Comparison of ENCODE assay signal across 18 cellular contexts in genomic region chr6:125923371-125923877, GRCh38. TPM values are rescaled to one million over a fixed set of nuclear protein-coding genes. Genes with fewer than 3 reads are reported as not detected.
DNase-seq lines count a peak whose midpoint lies in the region; ATAC-seq, FAIRE-seq and TF ChIP-seq lines count a peak whose summit lies in the region.
"Had no signal": no experiment of that assay in that cellular context is flagged by ENCODE, and none has a peak within 500 bp of the region (broad histone marks: within the 10 kb centered on the region; RNA-seq: fewer than 3 reads in every experiment).

No MANE protein-coding gene starts in this region.

- H2AFZ ChIP-seq in GM12878 (ENCODE audit: control insufficient read depth, low read depth, low read length) (no peak overlapping the region), HepG2 (ENCODE audit: low read length) (no peak overlapping the region)

- RAD21 ChIA-PET in GM12878 (lab: Charles Lee; ENCODE audit: unreplicated experiment): interaction anchor here (0.7 to 2.1 kb wide), 5 partner anchors 9 to 132 kb away, joined by 3 to 9 read pairs (median 4); partner anchors contain the start of gene HINT3

- no peak for FAIRE-seq in GM12878 (lab: Jason Lieb, UNC)
- no peak for FAIRE-seq in HepG2 (lab: Jason Lieb, UNC)
- FAIRE-seq: endothelial cell of umbilical vein, H54 had no signal

- H3K9ac ChIP-seq in GM12878 (ENCODE audit: control insufficient read depth, insufficient read depth, low read length): no peak overlapping the region
- H3K9ac ChIP-seq in HepG2 (ENCODE audit: insufficient read depth, low read depth, low read length): no peak overlapping the region

- ATAC-seq in GM12878 (no peak), HepG2 (no peak)
- ATAC-seq in naive thymus-derived CD8-positive, alpha-beta T cell: no peak
- ATAC-seq: left colon had no signal

- WGBS in GM12878 (ENCODE audit: insufficient coverage, insufficient replicate concordance, low lambda C conversion rate, missing lambda C conversion rate): 74% methylated on average over 4 of the region's 4 CpGs
- 91% methylated on average over 4 of the region's 4 CpGs for WGBS in HepG2 (ENCODE audit: low lambda C conversion rate)

- intact Hi-C loops in Calu3 (cut with micrococcal nuclease; ENCODE audit: unreplicated experiment): loop anchor here (5.0 kb wide), 1 partner anchor 66 kb away; no protein-coding TSS in a partner anchor
- intact Hi-C loops in GM12878 (cut with micrococcal nuclease; ENCODE audit: unreplicated experiment): no loop called here
- intact Hi-C loops in HepG2 (cut with micrococcal nuclease; ENCODE audit: unreplicated experiment): no loop called here

- BruUV-seq in Calu3 (replicated peaks; lab: Mats Ljungman, UMichigan) (no TSS peak), GM12878 (replicated peaks; lab: Mats Ljungman, UMichigan) (no TSS peak), HepG2 (replicated peaks; lab: Mats Ljungman, UMichigan) (no TSS peak)

- H3K36me3 ChIP-seq in GM12878 (ENCODE audit: control insufficient read depth in 2 of 2, insufficient read depth in 2 of 2, low read length in 1 of 2) (peaks cover 14 to 19% of the 10 kb centered on the region in 2 experiments), HepG2 (replicated peaks in 1 of 2; ENCODE audit: control insufficient read depth in 1 of 2, insufficient read depth in 2 of 2, low read length in 2 of 2) (peaks cover 27 to 56% of the 10 kb centered on the region in 2 experiments), MG63 (peaks cover 9% of the 10 kb centered on the region; the same call in 1 of the 2 replicates)

- peaks cover 21% of the 10 kb centered on the region for H3K79me2 ChIP-seq in GM12878 (ENCODE audit: control insufficient read depth, insufficient read depth, low read length)
- H3K79me2 ChIP-seq in HepG2 (ENCODE audit: insufficient read depth, low read length): peaks cover 18% of the 10 kb centered on the region

- H3K4me3 ChIP-seq in GM12878: peak overlapping the region; percentile 10; the same call in 1 of the 2 replicates
- no peak overlapping the region for H3K4me3 ChIP-seq in HepG2 (replicated peaks in 1 of 3; ENCODE audit: insufficient read depth in 1 of 3, low read depth in 2 of 3, low read length in 3 of 3)
- H3K4me3 ChIP-seq in foreskin fibroblast (ENCODE audit: low read depth in 1 of 2, low read length in 2 of 2): no peak overlapping the region
- no peak overlapping the region for H3K4me3 ChIP-seq in MG63
- H3K4me3 ChIP-seq: tibial artery had no signal

- TF ChIP-seq RAD21 in GM12878 (IDR thresholded peaks at IDR 0.05; ENCODE audit: insufficient read depth, low read depth, low read length) (no peak), HepG2 (CRISPR knock-in tag; IDR thresholded peaks at IDR 0.05) (no peak)

- peaks cover 97% of the 10 kb centered on the region for H3K36me3 Mint-ChIP-seq in Calu3 (ENCODE audit: insufficient read depth, unreplicated experiment)
- H3K36me3 Mint-ChIP-seq in naive thymus-derived CD8-positive, alpha-beta T cell: peaks cover 11 to 72% (median 19%) of the 10 kb centered on the region in 3 donors

- TF ChIP-seq EP300 in GM12878 (IDR thresholded peaks at IDR 0.05; ENCODE audit: borderline replicate concordance in 1 of 2, control insufficient read depth in 1 of 2, low read depth in 2 of 2, low read length in 2 of 2) (no peak), HepG2 (IDR thresholded peaks at IDR 0.05; ENCODE audit: low read depth in 2 of 2, low read length in 2 of 2) (no peak), HepG2 (CRISPR knock-in tag; IDR thresholded peaks at IDR 0.05; ENCODE audit: borderline replicate concordance) (no peak)

- DNase-seq in Calu3 (no peak), M059J (ENCODE audit: low read depth) (peak; percentile 72), GM12878 (ENCODE audit: low read depth, low spot score) (no peak), HepG2 (ENCODE audit: low spot score) (no peak), foreskin fibroblast (no peak), MG63 (no peak)
- DNase-seq in naive thymus-derived CD8-positive, alpha-beta T cell: no peak
- DNase-seq: C1 segment of cervical spinal cord; Karpas-422; left colon; NCI-H1694; NCI-H510A treated with DMSO at 0.1 percent for 48 hours; stimulated activated CD4-positive, alpha-beta T cell treated with anti-CD3 and anti-CD28 coated beads, Interleukin-2, amount 100 ng/mL, for 48 hours; tibial artery had no signal

- H3K4me1 ChIP-seq in GM12878 (ENCODE audit: control insufficient read depth, insufficient read depth, low read length): peaks cover 7% of the 10 kb centered on the region; the same call in 1 of the 2 replicates
- peaks cover 55% of the 10 kb centered on the region for H3K4me1 ChIP-seq in HepG2 (ENCODE audit: insufficient read depth, low read length)

- H3K9me3 Mint-ChIP-seq in Calu3 (ENCODE audit: low read depth, unreplicated experiment): no peaks in the 10 kb centered on the region
- no peaks in the 10 kb centered on the region for H3K9me3 Mint-ChIP-seq in naive thymus-derived CD8-positive, alpha-beta T cell
- H3K9me3 Mint-ChIP-seq: nephron had no signal

- H3K4me2 ChIP-seq in GM12878 (ENCODE audit: control insufficient read depth, insufficient read depth): no peak overlapping the region
- no peak overlapping the region for H3K4me2 ChIP-seq in HepG2 (ENCODE audit: low read depth, low read length)

- no peaks in the 10 kb centered on the region for H3K27me3 Mint-ChIP-seq in Calu3 (ENCODE audit: unreplicated experiment)
- H3K27me3 Mint-ChIP-seq in naive thymus-derived CD8-positive, alpha-beta T cell: no peaks in the 10 kb centered on the region
- H3K27me3 Mint-ChIP-seq: activated naive CD8-positive, alpha-beta T cell had no signal

- no peak overlapping the region for H3K27ac ChIP-seq in GM12878 (ENCODE audit: control insufficient read depth, insufficient read depth)
- H3K27ac ChIP-seq in HepG2 (ENCODE audit: extremely low read length, insufficient read depth, low read length): no peak overlapping the region
- H3K27ac ChIP-seq: tibial artery had no signal

- no peaks in the 10 kb centered on the region for H4K20me1 ChIP-seq in GM12878 (ENCODE audit: control insufficient read depth, insufficient read depth)
- H4K20me1 ChIP-seq in HepG2 (ENCODE audit: insufficient read depth, low read length): no peaks in the 10 kb centered on the region

- no peaks in the 10 kb centered on the region for H3K27me3 ChIP-seq in GM12878 (replicated peaks in 1 of 2; ENCODE audit: control insufficient read depth in 2 of 2, insufficient read depth in 2 of 2, low read length in 1 of 2)
- no peaks in the 10 kb centered on the region for H3K27me3 ChIP-seq in HepG2 (ENCODE audit: control insufficient read depth in 1 of 2, insufficient read depth in 2 of 2, low read length in 2 of 2)
- no peaks in the 10 kb centered on the region for H3K27me3 ChIP-seq in MG63
- H3K27me3 ChIP-seq: tibial artery had no signal

- H3K9me3 ChIP-seq in GM12878 (replicated peaks; ENCODE audit: control insufficient read depth, insufficient read depth, low read length) (no peaks in the 10 kb centered on the region), HepG2 (ENCODE audit: low read length) (no peaks in the 10 kb centered on the region), MG63 (no peaks in the 10 kb centered on the region)
- H3K9me3 ChIP-seq: tibial artery had no signal

- POLR2A ChIA-PET in GM12878 (lab: Charles Lee) (interaction anchor here (0.9 kb wide), 1 partner anchor 22 kb away, joined by 3 read pairs; no protein-coding TSS in a partner anchor), HepG2 (lab: Yijun Ruan, JAX) (no interaction called here)
- POLR2A ChIA-PET in naive thymus-derived CD8-positive, alpha-beta T cell (lab: Charles Lee): no interaction called here

- no peak for TF ChIP-seq CTCF in Calu3 (IDR thresholded peaks at IDR 0.05; ENCODE audit: unreplicated experiment)
- TF ChIP-seq CTCF in GM12878 (IDR thresholded peaks at IDR 0.05 in 2 of 3, conservative IDR thresholded peaks at IDR 0.05 in 1 of 3; ENCODE audit: control insufficient read depth in 2 of 3, extremely low read depth in 1 of 3, insufficient read depth in 1 of 3, low read depth in 3 of 3, low read length in 3 of 3): no peak
- TF ChIP-seq CTCF in HepG2 (CRISPR knock-in tag; IDR thresholded peaks at IDR 0.05): no peak
- TF ChIP-seq CTCF in foreskin fibroblast (IDR thresholded peaks at IDR 0.05; ENCODE audit: low read depth, low read length): no peak

- in situ Hi-C loops in GM12878 (cut with MboI) (no loop called here), HepG2 (cut with HindIII; ENCODE audit: extremely low pct_ligation_motif_present, low pct_unique_long_range_greater_than_20kb) (no loop called here)

- SMC1A ChIA-PET in GM12878 (lab: Charles Lee; ENCODE audit: uncharacterized antibody, unreplicated experiment): interaction anchor here (0.8 to 5.5 kb wide), 13 partner anchors 8 to 142 kb away, joined by 3 to 35 read pairs (median 4); partner anchors contain the start of gene HINT3

- peak overlapping the region; percentile 86 for H3K4me3 Mint-ChIP-seq in Calu3 (ENCODE audit: low read depth, unreplicated experiment)
- no peak overlapping the region for H3K4me3 Mint-ChIP-seq in naive thymus-derived CD8-positive, alpha-beta T cell
- H3K4me3 Mint-ChIP-seq: activated naive CD8-positive, alpha-beta T cell; nephron had no signal

- peak overlapping the region; percentile 97 for H3K27ac Mint-ChIP-seq in Calu3 (ENCODE audit: unreplicated experiment)
- H3K27ac Mint-ChIP-seq in naive thymus-derived CD8-positive, alpha-beta T cell: no peak overlapping the region
- H3K27ac Mint-ChIP-seq: activated naive CD8-positive, alpha-beta T cell; nephron had no signal

- CTCF ChIA-PET in Calu3 (lab: Charles Lee): no interaction called here
- CTCF ChIA-PET in GM12878 (lab: Yijun Ruan, JAX): interaction anchor here (0.7 to 14.8 kb wide), 11 partner anchors 9 to 142 kb away, joined by 3 to 153 read pairs (median 8); partner anchors contain the start of genes HINT3 and NCOA7
- CTCF ChIA-PET in HepG2 (lab: Yijun Ruan, JAX; ENCODE audit: low intra/inter-chr PET ratio, low total read pairs): no interaction called here

- H3K4me1 Mint-ChIP-seq in Calu3 (ENCODE audit: low read depth, unreplicated experiment): peaks cover 20% of the 10 kb centered on the region
- H3K4me1 Mint-ChIP-seq in naive thymus-derived CD8-positive, alpha-beta T cell: peaks cover 6 to 17% (median 10%) of the 10 kb centered on the region in 4 donors

- TF ChIP-seq POLR2A in GM12878 (IDR thresholded peaks at IDR 0.05; ENCODE audit: low read depth, low read length): no peak
- TF ChIP-seq POLR2A in HepG2 (IDR thresholded peaks at IDR 0.05; ENCODE audit: insufficient read depth in 1 of 2, low read depth in 2 of 2, low read length in 2 of 2): no peak

RNA-seq across cellular contexts. Expression of gene HINT3, which starts 33.1 kb away (rescaled TPM):
- 13.9 and 15.1 TPM in 2 replicates for total RNA-seq in Calu3 (2022)
- 14.3 and 23.6 TPM in 2 replicates for total RNA-seq in M059J (2014; rRNA removed; shearing (Covaris generic))
- 5.9 and 7.0 TPM in 2 replicates for total RNA-seq in GM12878 (2013; cell fraction: nucleolus; rRNA removed)
- 7.7 and 9.2 TPM in 2 replicates for total RNA-seq in GM12878 (2014; rRNA removed)
- 9.1 and 9.3 TPM in 2 replicates for total RNA-seq in GM12878 (2014; rRNA removed; fragmentation: Illumina TruSeq; extraction: Trizol)
- 6.6 and 7.0 TPM in 2 replicates for total RNA-seq in GM12878 (2021)
- 3.3 TPM for polyA plus RNA-seq in GM12878 (2011; ENCODE audit: low read depth)
- 3.6 and 5.0 TPM in 2 replicates for polyA plus RNA-seq in GM12878 (2011; rRNA removed)
- 2.4 and 3.0 TPM in 2 replicates for polyA plus RNA-seq in GM12878 (2011; cell fraction: cytosol; rRNA removed)
- 1.2 and 1.6 TPM in 2 replicates for polyA plus RNA-seq in GM12878 (2011; cell fraction: nucleus; rRNA removed)
- polyA plus RNA-seq in GM12878 (2012): 8.8 and 9.1 TPM in 2 replicates
- 7.1 and 9.3 TPM in 2 replicates for polyA plus RNA-seq in GM12878 (2014; fragmentation: Illumina TruSeq; extraction: Trizol)
- 1 to 10 TPM in 1 of 2 experiments, under 1 TPM in 1; 0.72 to 1.4 TPM for polyA plus RNA-seq in GM12878 (2014; fragmentation: Nextera tagmentation; extraction: Ambion mirVana)
- polyA plus RNA-seq in GM12878 (2014; rRNA removed): 4.1 TPM in 2 replicates
- 1 to 10 TPM; 5.2 to 5.7 TPM for polyA plus RNA-seq in GM12878 (2016; fragmentation: Nextera tagmentation; extraction: Ambion mirVana)
- polyA minus RNA-seq in GM12878 (2011; rRNA and poly(A)+ RNA removed): 1.2 and 1.8 TPM in 2 replicates
- polyA minus RNA-seq in GM12878 (2011; cell fraction: cytosol; rRNA and poly(A)+ RNA removed): 1.7 and 1.9 TPM in 2 replicates
- polyA minus RNA-seq in GM12878 (2011; cell fraction: nucleus; rRNA and poly(A)+ RNA removed): 0.85 and 1.7 TPM in 2 replicates
- total RNA-seq in HepG2 (2016; rRNA removed; fragmentation: Illumina TruSeq; extraction: Trizol): 22.8 and 33.0 TPM in 2 replicates
- total RNA-seq in HepG2 (2016; cell fraction: cytosol; rRNA removed; fragmentation: Illumina TruSeq; extraction: Trizol; ENCODE audit: low read depth): 4.3 and 5.0 TPM in 2 replicates
- 22.7 and 34.5 TPM in 2 replicates for total RNA-seq in HepG2 (2016; cell fraction: insoluble cytoplasmic fraction; rRNA removed; fragmentation: Illumina TruSeq; extraction: Trizol)
- 19.5 and 20.3 TPM in 2 replicates for total RNA-seq in HepG2 (2016; cell fraction: membrane; rRNA removed; fragmentation: Illumina TruSeq; extraction: Trizol)
- total RNA-seq in HepG2 (2016; cell fraction: nucleus; rRNA removed; fragmentation: Illumina TruSeq; extraction: Trizol): 11.8 and 12.4 TPM in 2 replicates
- polyA plus RNA-seq in HepG2 (2011; rRNA removed): 2.8 and 3.1 TPM in 2 replicates
- 2.5 TPM in 2 replicates for polyA plus RNA-seq in HepG2 (2011; cell fraction: cytosol; rRNA removed)
- 1.3 and 1.6 TPM in 2 replicates for polyA plus RNA-seq in HepG2 (2011; cell fraction: nucleus; rRNA removed)
- 15.9 and 22.1 TPM in 2 replicates for polyA plus RNA-seq in HepG2 (2012)
- 4.2 and 5.7 TPM in 2 replicates for polyA plus RNA-seq in HepG2 (2016; cell fraction: cytosol; fragmentation: Illumina TruSeq; extraction: Trizol; ENCODE audit: low read depth)
- 32.2 and 38.6 TPM in 2 replicates for polyA plus RNA-seq in HepG2 (2016; cell fraction: insoluble cytoplasmic fraction; fragmentation: Illumina TruSeq; extraction: Trizol; ENCODE audit: low read depth)
- polyA plus RNA-seq in HepG2 (2016; cell fraction: membrane; fragmentation: Illumina TruSeq; extraction: Trizol; ENCODE audit: low read depth): 14.3 and 16.1 TPM in 2 replicates
- 12.5 and 13.2 TPM in 2 replicates for polyA plus RNA-seq in HepG2 (2016; cell fraction: nucleus; fragmentation: Illumina TruSeq; extraction: Trizol; ENCODE audit: insufficient read depth, low read depth)
- 1.3 and 3.6 TPM in 2 replicates for polyA minus RNA-seq in HepG2 (2011; rRNA and poly(A)+ RNA removed; ENCODE audit: low replicate concordance)
- 9.3 and 9.5 TPM in 2 replicates for polyA minus RNA-seq in HepG2 (2011; cell fraction: cytosol; rRNA and poly(A)+ RNA removed)
- 4.5 and 5.8 TPM in 2 replicates for polyA minus RNA-seq in HepG2 (2011; cell fraction: nucleus; rRNA and poly(A)+ RNA removed)
- 10 to 100 TPM; 11.8 to 12.7 TPM for total RNA-seq in naive thymus-derived CD8-positive, alpha-beta T cell
- 10 to 100 TPM in 1 of 3 donors, 1 to 10 TPM in 2; 7.9 to 10.4 (median 8.5) TPM for polyA plus RNA-seq in naive thymus-derived CD8-positive, alpha-beta T cell
- 7.4 and 8.6 TPM in 2 replicates for total RNA-seq in MG63 (2014; rRNA removed; shearing (Covaris generic); ENCODE audit: low replicate concordance)
